ENCODE assay signal across 8 cellular contexts in the genomic region with DNA sequence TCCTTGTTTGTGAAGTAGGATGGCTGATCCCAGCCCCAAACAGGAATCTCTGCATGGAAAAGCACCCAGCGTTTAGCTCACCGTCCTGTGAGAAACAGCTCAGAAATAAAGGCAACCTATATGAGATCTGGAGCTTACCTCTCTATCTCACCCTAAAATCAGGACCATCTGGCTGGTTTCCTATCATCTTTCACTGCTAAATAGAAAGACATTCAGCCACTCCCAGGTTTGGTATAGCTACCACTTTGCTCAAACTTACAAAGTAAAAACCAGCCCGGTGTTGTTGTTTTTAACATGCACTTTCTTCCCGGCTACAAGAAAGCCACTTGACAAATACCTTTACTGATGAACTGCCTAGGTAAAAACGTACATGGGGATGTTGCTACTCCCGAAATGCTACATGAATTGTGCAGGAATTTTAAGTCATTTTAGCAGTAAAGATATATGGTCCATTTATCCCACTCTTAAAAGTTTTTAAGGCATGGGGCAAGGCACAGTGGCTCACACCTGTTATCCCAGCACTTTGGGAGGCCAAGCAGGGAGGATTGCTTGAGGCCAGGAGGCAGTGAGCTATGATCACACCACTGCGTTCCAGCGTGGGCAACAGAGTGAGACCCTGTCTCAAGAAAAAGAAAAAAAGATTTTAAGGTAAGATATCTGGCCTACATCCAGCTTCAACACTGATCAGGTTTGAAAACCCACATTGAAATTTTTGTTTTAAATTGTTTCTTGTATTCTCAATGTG. TPM values are rescaled to one million over a fixed set of nuclear protein-coding genes. Genes with fewer than 3 reads are reported as not detected.
DNase-seq lines count a peak whose midpoint lies in the region; ATAC-seq, FAIRE-seq and TF ChIP-seq lines count a peak whose summit lies in the region.

No MANE protein-coding gene starts in this region.

- no peaks in the 10 kb centered on the region for H3K9me3 Mint-ChIP-seq in activated CD4-positive, alpha-beta T cell treated with anti-CD3 and anti-CD28 coated beads, Interleukin-2, amount 10 ng/mL, durations not matched to agents 24 days and 14 days
- no peaks in the 10 kb centered on the region for H3K9me3 Mint-ChIP-seq in activated T-helper 2 cell treated with anti-CD3 and anti-CD28 coated beads, Interferon-gamma antibody, Interleukin-2, Interleukin-4, amounts not matched to agents 10 μg/mL and 5 μg/mL and 100 μg/mL, durations not matched to agents 14 hours and 24 hours and 36 hours

- intact Hi-C loops in activated CD4-positive, alpha-beta T cell treated with anti-CD3 and anti-CD28 coated beads, Interleukin-2, amount 10 ng/mL, durations not matched to agents 24 days and 14 days (cut with micrococcal nuclease), result loop anchor here (1.0 to 10.0 kb wide), 5 partner anchors 13 to 560 kb away; a partner anchor contains a TSS
- intact Hi-C loops in activated T-helper 2 cell treated with anti-CD3 and anti-CD28 coated beads, Interferon-gamma antibody, Interleukin-2, Interleukin-4, amounts not matched to agents 10 μg/mL and 5 μg/mL and 100 μg/mL, durations not matched to agents 14 hours and 24 hours and 36 hours (cut with micrococcal nuclease), result loop anchor here (2.0 to 10.0 kb wide), 4 partner anchors 14 to 560 kb away; a partner anchor contains a TSS
- intact Hi-C loops in testis (cut with DNase I; ENCODE audit: low total_unique reads), result no loop called here

- no peak for FAIRE-seq in keratinocyte (lab: Jason Lieb, UNC)

- no peaks in the 10 kb centered on the region for H4K20me1 ChIP-seq in keratinocyte (ENCODE audit: control insufficient read depth, extremely low read depth, insufficient read depth, low read length)

- no peak for ATAC-seq in HG03460 (IDR thresholded peaks at IDR 0.05; ENCODE audit: unreplicated experiment)

- DNase-seq in activated CD4-positive, alpha-beta T cell treated with anti-CD3 and anti-CD28 coated beads, Interleukin-2, amount 10 ng/mL, durations not matched to agents 24 days and 14 days, result peak; percentile 56
- no peak for DNase-seq in activated CD4-positive, alpha-beta T cell treated with anti-CD3 and anti-CD28 coated beads for 1 hour
- no peak for DNase-seq in activated T-helper 2 cell treated with anti-CD3 and anti-CD28 coated beads, Interferon-gamma antibody, Interleukin-2, Interleukin-4, amounts not matched to agents 10 μg/mL and 5 μg/mL and 100 μg/mL, durations not matched to agents 14 hours and 24 hours and 36 hours (ENCODE audit: low spot score)
- DNase-seq in keratinocyte (ENCODE audit: low read depth, low spot score) (no peak), testis (no peak), UCSD-AML1 (lab: John Stamatoyannopoulos, UW; ENCODE audit: unreplicated experiment) (no peak), SIG-M5 (lab: John Stamatoyannopoulos, UW) (no peak)

- TF ChIP-seq POLR2A in testis (IDR thresholded peaks at IDR 0.05), result no peak

- H3K36me3 Mint-ChIP-seq in activated CD4-positive, alpha-beta T cell treated with anti-CD3 and anti-CD28 coated beads, Interleukin-2, amount 10 ng/mL, durations not matched to agents 24 days and 14 days (ENCODE audit: low read depth), result peaks cover 15% of the 10 kb centered on the region
- H3K36me3 Mint-ChIP-seq in activated T-helper 2 cell treated with anti-CD3 and anti-CD28 coated beads, Interferon-gamma antibody, Interleukin-2, Interleukin-4, amounts not matched to agents 10 μg/mL and 5 μg/mL and 100 μg/mL, durations not matched to agents 14 hours and 24 hours and 36 hours (ENCODE audit: low read depth), result peaks cover 23% of the 10 kb centered on the region

- H3K36me3 ChIP-seq in keratinocyte (ENCODE audit: control insufficient read depth in 2 of 2, extremely low read depth in 1 of 2, insufficient read depth in 2 of 2, low read length in 2 of 2) (peaks cover 4 to 11% of the 10 kb centered on the region in 2 experiments), testis (ENCODE audit: low read depth, missing control alignments) (no peaks in the 10 kb centered on the region)

- H3K4me1 Mint-ChIP-seq in activated CD4-positive, alpha-beta T cell treated with anti-CD3 and anti-CD28 coated beads, Interleukin-2, amount 10 ng/mL, durations not matched to agents 24 days and 14 days, result peaks cover 31% of the 10 kb centered on the region
- H3K4me1 Mint-ChIP-seq in activated T-helper 2 cell treated with anti-CD3 and anti-CD28 coated beads, Interferon-gamma antibody, Interleukin-2, Interleukin-4, amounts not matched to agents 10 μg/mL and 5 μg/mL and 100 μg/mL, durations not matched to agents 14 hours and 24 hours and 36 hours (ENCODE audit: low read depth), result peaks cover 24% of the 10 kb centered on the region

- H3K27ac ChIP-seq in keratinocyte (ENCODE audit: control insufficient read depth, insufficient read depth, low read length) (peak overlapping the region; percentile 95), testis (peak overlapping the region; percentile 97)

- H3K27me3 Mint-ChIP-seq in activated CD4-positive, alpha-beta T cell treated with anti-CD3 and anti-CD28 coated beads, Interleukin-2, amount 10 ng/mL, durations not matched to agents 24 days and 14 days, result peaks cover 6% of the 10 kb centered on the region
- peaks cover 9% of the 10 kb centered on the region for H3K27me3 Mint-ChIP-seq in activated T-helper 2 cell treated with anti-CD3 and anti-CD28 coated beads, Interferon-gamma antibody, Interleukin-2, Interleukin-4, amounts not matched to agents 10 μg/mL and 5 μg/mL and 100 μg/mL, durations not matched to agents 14 hours and 24 hours and 36 hours (ENCODE audit: low read depth)

- no peaks in the 10 kb centered on the region for H3K27me3 ChIP-seq in keratinocyte (ENCODE audit: control insufficient read depth, extremely low read depth, insufficient read depth, low read length)
- no peaks in the 10 kb centered on the region for H3K27me3 ChIP-seq in testis

- peak overlapping the region; percentile 99 for H2AFZ ChIP-seq in keratinocyte (ENCODE audit: control insufficient read depth, low read length)

- 41 to 42% methylated on average over 8 of the region's 8 CpGs for WGBS in testis, 2 donors

- TF ChIP-seq CTCF in keratinocyte (optimal IDR thresholded peaks at IDR 0.05 in 1 of 3, IDR thresholded peaks at IDR 0.05 in 1 of 3, conservative IDR thresholded peaks at IDR 0.05 in 1 of 3; ENCODE audit: extremely low read depth in 1 of 3, insufficient read depth in 2 of 3, low read length in 3 of 3), result no peak
- TF ChIP-seq CTCF in testis (IDR thresholded peaks at IDR 0.05), result no peak

- dilution Hi-C loops in keratinocyte (cut with MboI; ENCODE audit: extremely low pct_ligation_motif_present, low sequenced_read_pairs), result no loop called here

- H3K9me3 ChIP-seq in keratinocyte (ENCODE audit: control insufficient read depth, low read depth, low read length), result no peaks in the 10 kb centered on the region
- no peaks in the 10 kb centered on the region for H3K9me3 ChIP-seq in testis

- no peaks in the 10 kb centered on the region for H3K9me1 ChIP-seq in keratinocyte (ENCODE audit: control insufficient read depth, extremely low read depth, insufficient read depth, low read length)

- H3K4me3 Mint-ChIP-seq in activated CD4-positive, alpha-beta T cell treated with anti-CD3 and anti-CD28 coated beads, Interleukin-2, amount 10 ng/mL, durations not matched to agents 24 days and 14 days, result peak overlapping the region; percentile 94
- peak overlapping the region; percentile 100 for H3K4me3 Mint-ChIP-seq in activated T-helper 2 cell treated with anti-CD3 and anti-CD28 coated beads, Interferon-gamma antibody, Interleukin-2, Interleukin-4, amounts not matched to agents 10 μg/mL and 5 μg/mL and 100 μg/mL, durations not matched to agents 14 hours and 24 hours and 36 hours (ENCODE audit: low read depth)

- H3K79me2 ChIP-seq in keratinocyte (ENCODE audit: control insufficient read depth, insufficient read depth, low read length), result peaks cover 22% of the 10 kb centered on the region

- peak overlapping the region; percentile 90 for H3K9ac ChIP-seq in keratinocyte (ENCODE audit: control insufficient read depth, extremely low read depth, insufficient read depth, low read length)

- H3K4me3 ChIP-seq in keratinocyte (ENCODE audit: control insufficient read depth in 2 of 3, extremely low read depth in 1 of 3, insufficient read depth in 2 of 3, low read depth in 1 of 3, low read length in 3 of 3), result peak overlapping the region; percentile 71 to 86 (median 75)
- H3K4me3 ChIP-seq in testis, result peak overlapping the region; percentile 94 to 96

- peak overlapping the region; percentile 95 for H3K27ac Mint-ChIP-seq in activated CD4-positive, alpha-beta T cell treated with anti-CD3 and anti-CD28 coated beads, Interleukin-2, amount 10 ng/mL, durations not matched to agents 24 days and 14 days
- peak overlapping the region; percentile 99 for H3K27ac Mint-ChIP-seq in activated T-helper 2 cell treated with anti-CD3 and anti-CD28 coated beads, Interferon-gamma antibody, Interleukin-2, Interleukin-4, amounts not matched to agents 10 μg/mL and 5 μg/mL and 100 μg/mL, durations not matched to agents 14 hours and 24 hours and 36 hours

- H3K4me2 ChIP-seq in keratinocyte (ENCODE audit: control insufficient read depth, extremely low read depth, insufficient read depth, low read depth, low read length), result peak overlapping the region; percentile 96

- H3K4me1 ChIP-seq in keratinocyte (ENCODE audit: control insufficient read depth, extremely low read depth, insufficient read depth, low read length), result peaks cover 15% of the 10 kb centered on the region
- peaks cover 4% of the 10 kb centered on the region for H3K4me1 ChIP-seq in testis

RNA-seq across cellular contexts. Expression of a gene that starts 1.0 kb away (rescaled TPM):
- total RNA-seq in activated CD4-positive, alpha-beta T cell treated with anti-CD3 and anti-CD28 coated beads, Interleukin-2, amount 10 ng/mL, durations not matched to agents 24 days and 14 days, result 43.9 and 45.3 TPM in 2 replicates
- 54.8 and 60.0 TPM in 2 replicates for total RNA-seq in activated T-helper 2 cell treated with anti-CD3 and anti-CD28 coated beads, Interferon-gamma antibody, Interleukin-2, Interleukin-4, amounts not matched to agents 10 μg/mL and 5 μg/mL and 100 μg/mL, durations not matched to agents 14 hours and 24 hours and 36 hours
- polyA plus RNA-seq in keratinocyte, result 17.7 to 27.9 TPM (median 24.9 TPM) in 3 replicates
- polyA plus RNA-seq in keratinocyte (2011; ENCODE audit: low read depth), result 5.2 TPM
- polyA plus RNA-seq in keratinocyte (2011; cell fraction: cytosol; rRNA removed), result 13.4 and 26.7 TPM in 2 replicates
- 43.2 TPM in 2 replicates for polyA plus RNA-seq in keratinocyte (2011; cell fraction: nucleus; rRNA removed)
- polyA plus RNA-seq in keratinocyte (2012; ENCODE audit: low replicate concordance), result 9.8 and 25.3 TPM in 2 replicates
- polyA minus RNA-seq in keratinocyte, result 16.0 to 54.7 TPM (median 40.7 TPM) in 3 replicates
- 15.7 TPM for polyA minus RNA-seq in keratinocyte (2011; cell fraction: cytosol; rRNA and poly(A)+ RNA removed)
- polyA minus RNA-seq in keratinocyte (2011; cell fraction: nucleus; rRNA and poly(A)+ RNA removed), result 29.1 and 64.8 TPM in 2 replicates
- 10 to 100 TPM; 53.4 to 74.1 TPM for total RNA-seq in testis
- 62.2 TPM for polyA plus RNA-seq in testis (ENCODE audit: insufficient read depth, low read depth, low replicate concordance)

RNA-seq across cellular contexts. Expression of a gene that starts 51.7 kb away (rescaled TPM):
- total RNA-seq in activated CD4-positive, alpha-beta T cell treated with anti-CD3 and anti-CD28 coated beads, Interleukin-2, amount 10 ng/mL, durations not matched to agents 24 days and 14 days, result 0.14 and 0.16 TPM in 2 replicates
- total RNA-seq in activated T-helper 2 cell treated with anti-CD3 and anti-CD28 coated beads, Interferon-gamma antibody, Interleukin-2, Interleukin-4, amounts not matched to agents 10 μg/mL and 5 μg/mL and 100 μg/mL, durations not matched to agents 14 hours and 24 hours and 36 hours, result 0.09 TPM in 2 replicates
- 0.19 to 0.77 TPM (median 0.34 TPM) in 3 replicates for polyA plus RNA-seq in keratinocyte
- polyA plus RNA-seq in keratinocyte (2011; ENCODE audit: low read depth), result 1.9 TPM
- polyA plus RNA-seq in keratinocyte (2011; cell fraction: cytosol; rRNA removed), result 0.34 and 0.39 TPM in 2 replicates
- 0.85 and 1.1 TPM in 2 replicates for polyA plus RNA-seq in keratinocyte (2011; cell fraction: nucleus; rRNA removed)
- polyA plus RNA-seq in keratinocyte (2012; ENCODE audit: low replicate concordance), result 0.21 and 1.2 TPM in 2 replicates
- 0.30 to 2.9 TPM (median 0.70 TPM) in 3 replicates for polyA minus RNA-seq in keratinocyte
- polyA minus RNA-seq in keratinocyte (2011; cell fraction: cytosol; rRNA and poly(A)+ RNA removed), result 0.38 TPM
- 0.63 and 2.4 TPM in 2 replicates for polyA minus RNA-seq in keratinocyte (2011; cell fraction: nucleus; rRNA and poly(A)+ RNA removed)
- total RNA-seq in testis, result 10 to 100 TPM; 44.3 to 53.4 TPM
- 29.1 TPM for polyA plus RNA-seq in testis (ENCODE audit: insufficient read depth, low read depth, low replicate concordance)

Comparison
In these comparisons a context has a peak if more than half of its experiments do, and no peak if none do; other contexts are left out.
1. RNA of a gene that starts 51.7 kb away (total RNA-seq): 44.3 to 53.4 TPM in testis; 0.14 to 0.16 TPM in activated CD4-positive, alpha-beta T cell treated with anti-CD3 and anti-CD28 coated beads, Interleukin-2, amount 10 ng/mL, durations not matched to agents 24 days and 14 days and 0.09 TPM in activated T-helper 2 cell treated with anti-CD3 and anti-CD28 coated beads, Interferon-gamma antibody, Interleukin-2, Interleukin-4, amounts not matched to agents 10 μg/mL and 5 μg/mL and 100 μg/mL, durations not matched to agents 14 hours and 24 hours and 36 hours; every median in the first group is over 10 times any median in the second.